Comparison of ENCODE assay signal across 8 cellular contexts in genomic region chr5:173293817-173294672, GRCh38. TPM values are rescaled to one million over a fixed set of nuclear protein-coding genes. Genes with fewer than 3 reads are reported as not detected.
A peak's percentile ranks its signal among the peaks of the same experiment; 100 is the strongest.
DNase-seq lines count a peak whose midpoint lies in the region; ATAC-seq and TF ChIP-seq lines count a peak whose summit lies in the region.

No MANE protein-coding gene starts in this region.

- no peaks in the 10 kb centered on the region for H3K36me3 Mint-ChIP-seq in activated B cell treated with CpG ODN at 0.5 μM for 24 hours (ENCODE audit: low read depth)

- peak; percentile 58 to 62 for DNase-seq in NCI-H2081 (lab: John Stamatoyannopoulos, UW)
- DNase-seq in NCI-H2081 treated with DMSO at 0.1 percent for 48 hours (lab: John Stamatoyannopoulos, UW), result no peak
- peak; percentile 65 for DNase-seq in NCI-H2171 treated with DMSO at 0.1 percent for 48 hours (lab: John Stamatoyannopoulos, UW)
- peak; percentile 53 for DNase-seq in activated B cell treated with CpG ODN at 0.5 μM for 24 hours
- peak; percentile 82 to 86 for DNase-seq in cardiac fibroblast (ENCODE audit: low read depth in 2 of 2)
- peak; percentile 26 for DNase-seq in kidney glomerular epithelial cell (lab: John Stamatoyannopoulos, UW)
- peak; percentile 76 to 80 for DNase-seq in stimulated activated CD4-positive, alpha-beta T cell treated with anti-CD3 and anti-CD28 coated beads, Interleukin-2, amount 100 ng/mL, for 24 hours

- H3K27ac Mint-ChIP-seq in activated B cell treated with CpG ODN at 0.5 μM for 24 hours, result no peak overlapping the region

- POLR2A ChIA-PET in activated B cell treated with CpG ODN at 0.5 μM for 24 hours (lab: Charles Lee), result no interaction called here

- intact Hi-C loops in activated B cell treated with CpG ODN at 0.5 μM for 24 hours (cut with micrococcal nuclease), result loop anchor here (1.0 to 5.0 kb wide), 3 partner anchors 38 to 679 kb away; no protein-coding TSS in a partner anchor

- H3K27me3 Mint-ChIP-seq in activated B cell treated with CpG ODN at 0.5 μM for 24 hours, result peaks cover 41% of the 10 kb centered on the region

- CTCF ChIA-PET in activated B cell treated with CpG ODN at 0.5 μM for 24 hours (lab: Charles Lee), result interaction anchor here (0.7 to 2.2 kb wide), 7 partner anchors 11 to 1023 kb away, joined by 3 to 7 read pairs (median 3); no protein-coding TSS in a partner anchor

- H3K4me3 Mint-ChIP-seq in activated B cell treated with CpG ODN at 0.5 μM for 24 hours, result no peak overlapping the region

- peaks cover 11% of the 10 kb centered on the region for H3K4me1 Mint-ChIP-seq in activated B cell treated with CpG ODN at 0.5 μM for 24 hours

- peak; percentile 65 for ATAC-seq in HG02981 (IDR thresholded peaks at IDR 0.05; ENCODE audit: unreplicated experiment)
- peak; percentile 69 for ATAC-seq in activated B cell treated with CpG ODN at 0.5 μM for 24 hours (ENCODE audit: low read depth)

- TF ChIP-seq CTCF in activated B cell treated with CpG ODN at 0.5 μM for 24 hours (IDR thresholded peaks at IDR 0.05) (no peak), cardiac fibroblast (IDR thresholded peaks at IDR 0.05; ENCODE audit: low read depth, low read length) (peak; percentile 88)

- H3K4me3 ChIP-seq in cardiac fibroblast (replicated peaks in 1 of 2; ENCODE audit: low read depth in 2 of 2, low read length in 2 of 2), result peak overlapping the region in 1 of 2 donors; percentile 8

- no peaks in the 10 kb centered on the region for H3K9me3 Mint-ChIP-seq in activated B cell treated with CpG ODN at 0.5 μM for 24 hours

RNA-seq across cellular contexts. Expression of gene STC2, which starts 34.2 kb away (rescaled TPM):
- total RNA-seq in activated B cell treated with CpG ODN at 0.5 μM for 24 hours, result 0.29 TPM in 1 of 2 replicates, not detected in the other

RNA-seq across cellular contexts. Expression of gene NKX2-5, which starts 59.0 kb away (rescaled TPM):
- not detected in 2 replicates for total RNA-seq in activated B cell treated with CpG ODN at 0.5 μM for 24 hours
